ENCODE assay signal across 1 cellular context in genomic region chr5:891837-892389, GRCh38.
TF ChIP-seq lines count a peak whose summit lies in the region.

No MANE protein-coding gene starts in this region.

TF ChIP-seq in HEK293, 187 proteins besides CTCF, POLR2A, EP300 and RAD21 (continued from another document):
- TF ChIP-seq HOXD13 (CRISPR knock-in tag; IDR thresholded peaks at IDR 0.05; ENCODE audit: borderline replicate concordance) (no peak), ZNF548 (tag by site-specific recombination; IDR thresholded peaks at IDR 0.05) (no peak), ZNF837 (tag by site-specific recombination; IDR thresholded peaks at IDR 0.05) (no peak), SCRT2 (tag by site-specific recombination; IDR thresholded peaks at IDR 0.05) (no peak), KLF16 (tag by site-specific recombination; IDR thresholded peaks at IDR 0.05) (no peak), ZNF335 (tag by site-specific recombination; conservative IDR thresholded peaks at IDR 0.05) (peak; percentile 98), ZNF324 (tag by site-specific recombination; IDR thresholded peaks at IDR 0.05) (no peak), PATZ1 (tag by site-specific recombination; IDR thresholded peaks at IDR 0.05) (no peak), ZNF274 (IDR thresholded peaks at IDR 0.05; ENCODE audit: low read length) (no peak), ZNF274 (tag by site-specific recombination; IDR thresholded peaks at IDR 0.05; ENCODE audit: borderline replicate concordance) (no peak), IKZF3 (tag by site-specific recombination; IDR thresholded peaks at IDR 0.05) (no peak), INSM2 (tag by site-specific recombination; IDR thresholded peaks at IDR 0.05) (no peak), ZNF629 (tag by site-specific recombination; IDR thresholded peaks at IDR 0.05) (no peak), ZNF394 (tag by site-specific recombination; IDR thresholded peaks at IDR 0.05; ENCODE audit: borderline replicate concordance) (peak; percentile 82), ZIC2 (tag by site-specific recombination; IDR thresholded peaks at IDR 0.05) (peak; percentile 26; the same call in 1 of the 2 replicates), ZNF354C (tag by site-specific recombination; IDR thresholded peaks at IDR 0.05; ENCODE audit: borderline replicate concordance, low read depth) (no peak), KLF17 (tag by site-specific recombination; IDR thresholded peaks at IDR 0.05) (no peak), ZNF549 (tag by site-specific recombination; IDR thresholded peaks at IDR 0.05) (no peak), ZNF791 (tag by site-specific recombination; IDR thresholded peaks at IDR 0.05) (no peak)
